In the genomic region with DNA sequence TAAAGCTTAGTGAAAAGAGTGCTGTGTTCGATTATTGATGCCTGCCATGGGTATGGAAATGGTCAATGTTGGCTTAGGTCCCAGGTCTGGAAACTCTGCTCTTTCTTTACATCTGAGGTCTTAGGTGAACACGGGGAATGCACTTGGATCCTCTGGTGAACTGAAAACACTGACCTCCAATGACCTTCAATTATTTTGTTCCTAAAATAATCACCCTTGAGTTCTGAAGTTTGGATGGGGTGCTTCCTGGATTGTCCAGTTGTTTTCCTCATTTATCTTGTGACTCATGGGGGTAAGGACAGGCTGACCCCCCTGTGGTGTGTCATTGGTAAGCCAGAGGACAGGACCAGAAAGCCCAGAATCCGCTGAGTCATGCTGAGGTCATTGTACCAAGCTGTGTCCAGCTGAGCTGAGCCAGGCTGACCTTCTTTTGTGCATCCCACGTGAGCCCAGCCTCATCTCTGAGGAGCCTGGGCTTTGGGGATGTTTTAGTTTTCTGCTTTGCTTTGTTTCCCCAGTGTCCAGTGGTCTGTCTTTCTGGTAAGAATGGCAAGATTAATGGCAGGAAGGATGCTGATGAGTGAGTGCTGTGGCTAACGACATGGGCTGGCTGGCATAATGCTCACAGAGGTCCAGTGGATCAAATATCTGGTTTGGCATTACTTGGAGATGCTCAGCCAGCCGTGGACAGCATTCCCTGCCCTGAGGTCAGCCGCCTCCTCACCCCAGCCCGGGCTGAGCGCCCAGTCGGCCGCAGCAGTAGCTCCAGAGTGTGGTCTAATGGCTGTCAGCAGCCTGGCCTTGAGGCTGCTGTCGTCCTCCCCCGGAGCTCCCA, we compare ENCODE assay signal across 8 cellular contexts. TPM values are rescaled to one million over a fixed set of nuclear protein-coding genes. Genes with fewer than 3 reads are reported as not detected.
DNase-seq lines count a peak whose midpoint lies in the region; ATAC-seq lines count a peak whose summit lies in the region.

No MANE protein-coding gene starts in this region.

- H3K4me1 Mint-ChIP-seq in IgD-negative memory B cell: peaks cover 10 to 28% (median 26%) of the 10 kb centered on the region in 3 donors

- no peaks in the 10 kb centered on the region for H3K27me3 ChIP-seq in ACC112 (ENCODE audit: insufficient read depth, low read length)
- no peaks in the 10 kb centered on the region for H3K27me3 ChIP-seq in subcutaneous abdominal adipose tissue (ENCODE audit: control insufficient read depth in 5 of 5, insufficient read depth in 4 of 5, low read length in 5 of 5)

- peak overlapping the region in 1 of 4 donors; percentile 5 for H3K4me3 Mint-ChIP-seq in IgD-negative memory B cell

- H3K9me3 ChIP-seq in subcutaneous abdominal adipose tissue (ENCODE audit: control insufficient read depth in 5 of 5, low read length in 5 of 5): no peaks in the 10 kb centered on the region

- DNase-seq in cerebellar cortex (ENCODE audit: low spot score) (peak; percentile 20), left colon (peak; percentile 40 to 76), NCI-H2227 (lab: John Stamatoyannopoulos, UW; ENCODE audit: unreplicated experiment) (no peak)
- DNase-seq in stimulated activated CD8-positive, alpha-beta memory T cell treated with anti-CD3 and anti-CD28 coated beads, Interleukin-4, amount 100 ng/mL, for 48 hours: no peak

- no peaks in the 10 kb centered on the region for H3K27me3 Mint-ChIP-seq in IgD-negative memory B cell

- H3K27ac Mint-ChIP-seq in IgD-negative memory B cell: peak overlapping the region; percentile 67 to 98 (median 93)

- peak overlapping the region; percentile 3 for H2AFZ ChIP-seq in ACC112 (ENCODE audit: low read length, unreplicated experiment)

- intact Hi-C loops in left colon (cut with DNase I, micrococcal nuclease): no loop called here

- peaks cover 5% of the 10 kb centered on the region; the same call in 1 of the 2 replicates for H3K36me3 ChIP-seq in ACC112 (ENCODE audit: insufficient read depth, low read length)
- H3K36me3 ChIP-seq in subcutaneous abdominal adipose tissue (ENCODE audit: control insufficient read depth in 5 of 5, insufficient read depth in 5 of 5, low read length in 5 of 5): peaks cover 0 to 61% (median 15%) of the 10 kb centered on the region in 5 donors

- H3K4me3 ChIP-seq in ACC112 (ENCODE audit: low read depth, low read length): peak overlapping the region; percentile 12; the same call in 1 of the 2 replicates
- no peak overlapping the region for H3K4me3 ChIP-seq in subcutaneous abdominal adipose tissue (ENCODE audit: low read depth in 1 of 5, low read length in 5 of 5)

- ATAC-seq in left colon (no peak), GM21447 (IDR thresholded peaks at IDR 0.05; ENCODE audit: unreplicated experiment) (no peak)

- peaks cover 24% of the 10 kb centered on the region for H3K4me1 ChIP-seq in ACC112 (ENCODE audit: control insufficient read depth, insufficient read depth, low read length, unreplicated experiment)
- H3K4me1 ChIP-seq in subcutaneous abdominal adipose tissue (ENCODE audit: control insufficient read depth in 5 of 5, insufficient read depth in 5 of 5, low read length in 5 of 5): peaks cover 4 to 17% (median 8%) of the 10 kb centered on the region in 5 donors

- no peak overlapping the region for H3K9ac ChIP-seq in subcutaneous abdominal adipose tissue (ENCODE audit: low read length in 5 of 5)

- H3K36me3 Mint-ChIP-seq in IgD-negative memory B cell: peaks cover 9% of the 10 kb centered on the region

- H3K79me2 ChIP-seq in ACC112 (ENCODE audit: control insufficient read depth, insufficient read depth, low read length, unreplicated experiment): no peaks in the 10 kb centered on the region

- H3K27ac ChIP-seq in ACC112 (ENCODE audit: low read depth, low read length): peak overlapping the region; percentile 88
- peak overlapping the region; percentile 67 for H3K27ac ChIP-seq in subcutaneous abdominal adipose tissue (ENCODE audit: low read depth, low read length)

- H3K9me3 Mint-ChIP-seq in IgD-negative memory B cell: no peaks in the 10 kb centered on the region

RNA-seq across cellular contexts. Expression of gene AMPD3, which starts 35.6 kb away (rescaled TPM):
- 30.7 TPM for polyA plus RNA-seq in IgD-negative memory B cell
- 10 to 100 TPM; 12.0 to 15.0 TPM for total RNA-seq in left colon

RNA-seq across cellular contexts. Expression of gene RNF141, which starts 50.4 kb away (rescaled TPM):
- polyA plus RNA-seq in IgD-negative memory B cell: 73.6 TPM
- total RNA-seq in left colon: 10 to 100 TPM; 36.5 to 40.4 TPM

Comparison
In these comparisons a context has a peak if more than half of its experiments do, and no peak if none do; other contexts are left out.
1. DNase-seq: peak in cerebellar cortex (single experiment) and left colon (2 of 2); none in NCI-H2227 (single experiment) and stimulated activated CD8-positive, alpha-beta memory T cell treated with anti-CD3 and anti-CD28 coated beads, Interleukin-4, amount 100 ng/mL, for 48 hours (single experiment).